Comparison of ENCODE assay signal across 1 cellular context in the genomic region with DNA sequence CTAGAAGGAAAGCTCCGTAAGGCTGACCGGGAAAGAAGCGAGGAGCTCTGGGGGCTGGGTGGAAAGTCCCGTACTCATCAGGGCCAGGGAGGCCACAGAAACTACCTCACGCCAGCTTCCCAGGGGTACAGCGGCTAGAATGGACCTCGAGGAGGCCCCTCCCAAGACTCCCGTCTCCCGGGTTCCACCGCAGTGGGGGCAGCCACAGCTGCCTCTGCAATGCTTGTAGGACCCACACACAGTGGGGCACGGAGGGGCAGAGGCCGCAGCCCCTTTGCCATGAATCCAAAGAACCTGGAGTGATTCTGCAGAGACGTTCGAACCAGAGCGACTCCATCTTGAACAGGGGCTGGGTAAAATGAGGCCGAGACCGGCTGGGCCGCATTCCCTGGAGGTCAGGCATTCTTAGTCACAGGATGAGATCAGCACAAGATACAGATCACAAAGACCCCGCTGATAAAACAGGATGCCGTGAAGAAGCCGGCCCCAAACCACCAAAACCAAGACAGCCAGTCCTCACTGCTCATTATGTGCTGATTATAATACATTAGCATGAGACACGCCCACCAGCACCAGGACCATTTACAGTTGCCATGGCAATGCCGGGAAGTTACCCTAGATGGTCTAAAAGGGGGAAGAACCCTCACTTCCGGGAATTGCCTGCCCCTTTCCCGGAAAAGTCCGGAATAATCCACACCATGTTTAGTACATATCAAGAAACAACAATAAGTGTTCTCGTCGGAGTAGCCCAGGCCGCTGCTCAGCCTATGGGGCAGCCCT.
TF ChIP-seq lines count a peak whose summit lies in the region.

No MANE protein-coding gene starts in this region.

TF ChIP-seq in K562, 482 proteins besides CTCF, POLR2A, EP300 and RAD21 (continued from another document and continues in another):
- TF ChIP-seq ZNF449 (CRISPR knock-in tag; IDR thresholded peaks at IDR 0.05) (peak; percentile 79), KDM2B (CRISPR knock-in tag; IDR thresholded peaks at IDR 0.05) (no peak), ZNF668 (CRISPR knock-in tag; IDR thresholded peaks at IDR 0.05) (peak; percentile 49; the same call in 1 of the 2 replicates), WHSC1 (IDR thresholded peaks at IDR 0.05; ENCODE audit: low read length) (no peak), PYGO2 (tag; IDR thresholded peaks at IDR 0.05) (peak; percentile 86; the same call in 1 of the 2 replicates), GTF2A2 (tag; IDR thresholded peaks at IDR 0.05) (peak; percentile 74), RREB1 (CRISPR knock-in tag; IDR thresholded peaks at IDR 0.05) (peak; percentile 63; the same call in 1 of the 2 replicates), ASH1L (IDR thresholded peaks at IDR 0.05; ENCODE audit: borderline replicate concordance, low read depth, partially characterized antibody) (no peak), NR2C2 (CRISPR knock-in tag; IDR thresholded peaks at IDR 0.05) (no peak), NR2C2 (tag; IDR thresholded peaks at IDR 0.05) (peak; percentile 36; the same call in 1 of the 2 replicates), FOSL1 (tag; conservative IDR thresholded peaks at IDR 0.05) (peak; percentile 62), ZNF644 (tag; IDR thresholded peaks at IDR 0.05; ENCODE audit: low read depth) (peak; percentile 78; the same call in 1 of the 2 replicates), KLF1 (tag; IDR thresholded peaks at IDR 0.05) (peak; percentile 79), TEAD1 (CRISPR knock-in tag; IDR thresholded peaks at IDR 0.05) (peak in 1 of 2 experiments; percentile 90; a peak in 2 of 4 replicates), ZNF311 (CRISPR knock-in tag; IDR thresholded peaks at IDR 0.05) (peak; percentile 89), SMC3 (conservative IDR thresholded peaks at IDR 0.05; ENCODE audit: insufficient read depth, low read depth, low read length) (no peak), TCF15 (CRISPR knock-in tag; IDR thresholded peaks at IDR 0.05) (0 out of 2 replicates have a peak, but pooled peaks have one; percentile 74), ZNF76 (CRISPR knock-in tag; IDR thresholded peaks at IDR 0.05; ENCODE audit: borderline replicate concordance) (peak; percentile 91), E2F3 (CRISPR knock-in tag; IDR thresholded peaks at IDR 0.05) (0 out of 2 replicates have a peak, but pooled peaks have one; percentile 62), PKNOX1 (IDR thresholded peaks at IDR 0.05) (no peak), XRCC3 (IDR thresholded peaks at IDR 0.05) (no peak), JUND (IDR thresholded peaks at IDR 0.05; ENCODE audit: borderline replicate concordance, low read depth, low read length) (no peak), JUND (tag; IDR thresholded peaks at IDR 0.05; ENCODE audit: borderline replicate concordance, low read depth, low read length) (peak; percentile 27; the same call in 1 of the 3 replicates), U2AF1 (optimal IDR thresholded peaks at IDR 0.05; ENCODE audit: low read depth, low read length) (no peak), TSC22D4 (tag; IDR thresholded peaks at IDR 0.05) (no peak), SMARCB1 (IDR thresholded peaks at IDR 0.05; ENCODE audit: insufficient read length, low read depth) (no peak), PTTG1 (tag; IDR thresholded peaks at IDR 0.05; ENCODE audit: low read depth) (peak; percentile 89), HIVEP1 (CRISPR knock-in tag; IDR thresholded peaks at IDR 0.05) (peak; percentile 87; the same call in 1 of the 2 replicates), SMARCC2 (IDR thresholded peaks at IDR 0.05; ENCODE audit: low read depth) (no peak), FOXK2 (conservative IDR thresholded peaks at IDR 0.05 in 1 of 2, IDR thresholded peaks at IDR 0.05 in 1 of 2; ENCODE audit: low read depth in 2 of 2) (0 out of 4 replicates have a peak, but pooled peaks of 1 of the 2 experiments have one; percentile 46), ETS2 (tag; IDR thresholded peaks at IDR 0.05; ENCODE audit: borderline replicate concordance, poor library complexity, severe bottlenecking) (no peak), PTRF (tag; IDR thresholded peaks at IDR 0.05) (peak; percentile 84), DMBX1 (CRISPR knock-in tag; IDR thresholded peaks at IDR 0.05; ENCODE audit: borderline replicate concordance) (peak; percentile 85), BMI1 (IDR thresholded peaks at IDR 0.05; ENCODE audit: low read length) (peak; percentile 82), RBFOX2 (IDR thresholded peaks at IDR 0.05; ENCODE audit: low read depth, low read length) (peak; percentile 42; the same call in 1 of the 2 replicates), PBX2 (CRISPR knock-in tag; IDR thresholded peaks at IDR 0.05; ENCODE audit: low read depth) (no peak), PBX2 (tag; conservative IDR thresholded peaks at IDR 0.05; ENCODE audit: low read depth) (no peak)
- TF ChIP-seq, protein P1, sequence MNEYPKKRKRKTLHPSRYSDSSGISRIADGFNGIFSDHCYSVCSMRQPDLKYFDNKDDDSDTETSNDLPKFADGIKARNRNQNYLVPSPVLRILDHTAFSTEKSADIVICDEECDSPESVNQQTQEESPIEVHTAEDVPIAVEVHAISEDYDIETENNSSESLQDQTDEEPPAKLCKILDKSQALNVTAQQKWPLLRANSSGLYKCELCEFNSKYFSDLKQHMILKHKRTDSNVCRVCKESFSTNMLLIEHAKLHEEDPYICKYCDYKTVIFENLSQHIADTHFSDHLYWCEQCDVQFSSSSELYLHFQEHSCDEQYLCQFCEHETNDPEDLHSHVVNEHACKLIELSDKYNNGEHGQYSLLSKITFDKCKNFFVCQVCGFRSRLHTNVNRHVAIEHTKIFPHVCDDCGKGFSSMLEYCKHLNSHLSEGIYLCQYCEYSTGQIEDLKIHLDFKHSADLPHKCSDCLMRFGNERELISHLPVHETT (CRISPR knock-in tag; conservative IDR thresholded peaks at IDR 0.05 in 1 of 2, IDR thresholded peaks at IDR 0.05 in 1 of 2) = peak in 1 of 2 experiments; percentile 86; a peak in 2 of 4 replicates
- TF ChIP-seq, protein P2, sequence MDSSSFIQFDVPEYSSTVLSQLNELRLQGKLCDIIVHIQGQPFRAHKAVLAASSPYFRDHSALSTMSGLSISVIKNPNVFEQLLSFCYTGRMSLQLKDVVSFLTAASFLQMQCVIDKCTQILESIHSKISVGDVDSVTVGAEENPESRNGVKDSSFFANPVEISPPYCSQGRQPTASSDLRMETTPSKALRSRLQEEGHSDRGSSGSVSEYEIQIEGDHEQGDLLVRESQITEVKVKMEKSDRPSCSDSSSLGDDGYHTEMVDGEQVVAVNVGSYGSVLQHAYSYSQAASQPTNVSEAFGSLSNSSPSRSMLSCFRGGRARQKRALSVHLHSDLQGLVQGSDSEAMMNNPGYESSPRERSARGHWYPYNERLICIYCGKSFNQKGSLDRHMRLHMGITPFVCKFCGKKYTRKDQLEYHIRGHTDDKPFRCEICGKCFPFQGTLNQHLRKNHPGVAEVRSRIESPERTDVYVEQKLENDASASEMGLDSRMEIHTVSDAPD (CRISPR knock-in tag; IDR thresholded peaks at IDR 0.05) = peak; percentile 67; the same call in 1 of the 2 replicates
- TF ChIP-seq, protein P3, sequence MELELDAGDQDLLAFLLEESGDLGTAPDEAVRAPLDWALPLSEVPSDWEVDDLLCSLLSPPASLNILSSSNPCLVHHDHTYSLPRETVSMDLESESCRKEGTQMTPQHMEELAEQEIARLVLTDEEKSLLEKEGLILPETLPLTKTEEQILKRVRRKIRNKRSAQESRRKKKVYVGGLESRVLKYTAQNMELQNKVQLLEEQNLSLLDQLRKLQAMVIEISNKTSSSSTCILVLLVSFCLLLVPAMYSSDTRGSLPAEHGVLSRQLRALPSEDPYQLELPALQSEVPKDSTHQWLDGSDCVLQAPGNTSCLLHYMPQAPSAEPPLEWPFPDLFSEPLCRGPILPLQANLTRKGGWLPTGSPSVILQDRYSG (tag; conservative IDR thresholded peaks at IDR 0.05; ENCODE audit: low read depth) = peak; percentile 94
- TF ChIP-seq, protein P4, sequence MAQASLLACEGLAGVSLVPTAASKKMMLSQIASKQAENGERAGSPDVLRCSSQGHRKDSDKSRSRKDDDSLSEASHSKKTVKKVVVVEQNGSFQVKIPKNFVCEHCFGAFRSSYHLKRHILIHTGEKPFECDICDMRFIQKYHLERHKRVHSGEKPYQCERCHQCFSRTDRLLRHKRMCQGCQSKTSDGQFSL (CRISPR knock-in tag; IDR thresholded peaks at IDR 0.05) = no peak
- TF ChIP-seq, protein P4 (tag; IDR thresholded peaks at IDR 0.05) = peak in 1 of 2 experiments; percentile 86; a peak in 2 of 4 replicates
